Comparison of ENCODE assay signal across 19 cellular contexts in genomic region chr20:21141825-21142224, GRCh38. TPM values are rescaled to one million over a fixed set of nuclear protein-coding genes. Genes with fewer than 3 reads are reported as not detected.
"Had no signal": no experiment of that assay in that cellular context is flagged by ENCODE, and none has a peak within 500 bp of the region (broad histone marks: within the 10 kb centered on the region; RNA-seq: fewer than 3 reads in every experiment).

No MANE protein-coding gene starts in this region.

- ATAC-seq: Panc1, PC-3, SK-N-SH treated with all-trans-retinoic acid at 6 μM for 48 hours had no signal

- H3K4me2 ChIP-seq: KMS-11 had no signal

- H3K27ac ChIP-seq: KMS-11, RWPE1 had no signal

- H3K9ac ChIP-seq: KMS-11 had no signal

- DNase-seq: IMR-90, MV-4-11, NCI-H1048, NCI-H1105, NCI-H1436 treated with DMSO at 0.1 percent for 48 hours, NCI-H1694, NCI-H187 treated with DMSO at 0.1 percent for 48 hours, NCI-H2081 treated with DMSO at 0.1 percent for 48 hours, NCI-H2227 treated with DMSO at 0.1 percent for 48 hours, NCI-H524, NCI-H526 treated with DMSO at 0.1 percent for 48 hours, NCI-H774, PC-3, SHP77, T-helper 1 cell had no signal

RNA-seq across cellular contexts. Expression of gene LINC00237, which starts 35.7 kb away (rescaled TPM):
- polyA plus RNA-seq: IMR-90 had no signal
